In the genomic region with DNA sequence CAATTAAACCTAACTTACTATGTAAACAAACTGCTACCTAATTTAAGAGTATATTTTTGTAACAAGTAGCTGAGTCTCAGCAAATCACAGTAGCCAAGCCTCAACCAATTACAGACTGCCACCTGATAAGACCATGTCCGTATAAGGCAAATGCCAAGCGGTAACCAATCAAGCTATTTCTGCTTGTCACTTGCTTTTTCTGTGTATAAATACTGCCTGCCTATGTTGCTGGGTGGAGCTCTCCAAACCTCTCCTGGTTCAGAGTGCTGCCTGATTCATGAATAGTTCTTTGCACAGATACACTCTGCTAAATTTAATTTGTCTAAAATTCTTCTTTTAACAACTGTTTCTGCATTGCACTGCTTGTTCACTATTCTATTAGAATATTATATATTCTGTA, we compare ENCODE assay signal across 1 cellular context.
TF ChIP-seq lines count a peak whose summit lies in the region.

No MANE protein-coding gene starts in this region.

TF ChIP-seq in H1, 55 proteins besides CTCF, POLR2A, EP300 and RAD21:
- TF ChIP-seq SRF (IDR thresholded peaks at IDR 0.05; ENCODE audit: low read depth, low read length) (peak; percentile 94), CBX5 (IDR thresholded peaks at IDR 0.05; ENCODE audit: low read depth, low read length) (no peak)
TF ChIP-seq in H1: peak in this region for 1.
